Comparison of ENCODE assay signal across 8 cellular contexts in genomic region chr5:102223542-102224444, GRCh38.
DNase-seq lines count a peak whose midpoint lies in the region; ATAC-seq lines count a peak whose summit lies in the region.

No MANE protein-coding gene starts in this region.

- DNase-seq in AML-193 (lab: John Stamatoyannopoulos, UW) (peak; percentile 51 to 62), RKO (ENCODE audit: low spot score) (peak; percentile 58), germinal center (ENCODE audit: low spot score) (peak; percentile 2), HPDE6-E6E7 (ENCODE audit: extremely low spot score) (no peak), AG08395 (ENCODE audit: low spot score) (no peak)
- no peak for DNase-seq in stimulated activated CD4-positive, alpha-beta T cell treated with anti-CD3 and anti-CD28 coated beads, Interleukin-12 subunit alpha, Interleukin-12 subunit beta, amount 100 ng/mL, for 4 hours

- ATAC-seq in GM18502 (IDR thresholded peaks at IDR 0.05; ENCODE audit: poor library complexity, unreplicated experiment), result peak; percentile 76
- ATAC-seq in HG03521 (IDR thresholded peaks at IDR 0.05; ENCODE audit: unreplicated experiment), result peak; percentile 53

Comparison
In these comparisons a context has a peak if more than half of its experiments do, and no peak if none do; other contexts are left out.
1. DNase-seq: peak in AML-193 (2 of 2), RKO (single experiment) and germinal center (single experiment); none in HPDE6-E6E7 (single experiment), stimulated activated CD4-positive, alpha-beta T cell treated with anti-CD3 and anti-CD28 coated beads, Interleukin-12 subunit alpha, Interleukin-12 subunit beta, amount 100 ng/mL, for 4 hours (single experiment) and AG08395 (single experiment).